22 cellular contexts compared by ENCODE assay signal in the genomic region with DNA sequence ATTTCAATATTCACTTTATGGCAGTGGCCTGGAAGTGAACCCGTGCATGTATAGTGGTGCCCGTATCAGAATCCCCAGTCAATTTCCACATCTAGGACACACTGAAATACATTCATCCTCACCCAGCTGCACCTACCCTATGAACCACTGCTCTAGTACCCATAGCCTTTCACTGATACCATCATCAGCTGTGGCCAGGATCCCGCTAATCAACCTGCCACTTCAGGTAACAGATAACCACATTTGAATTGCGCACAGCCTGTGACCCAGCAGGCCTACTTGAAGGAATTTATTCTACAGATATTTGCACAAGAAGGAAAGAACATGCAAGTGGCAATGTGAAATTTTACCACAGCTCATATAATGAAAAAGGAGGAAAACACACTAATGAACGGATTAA.
DNase-seq lines count a peak whose midpoint lies in the region; ATAC-seq, FAIRE-seq and TF ChIP-seq lines count a peak whose summit lies in the region.
"Had no signal": no experiment of that assay in that cellular context is flagged by ENCODE, and none has a peak within 500 bp of the region (broad histone marks: within the 10 kb centered on the region; RNA-seq: fewer than 3 reads in every experiment).

No MANE protein-coding gene starts in this region.

- no peaks in the 10 kb centered on the region for H3K27me3 ChIP-seq in adrenal gland
- H3K27me3 ChIP-seq in keratinocyte (ENCODE audit: control insufficient read depth, extremely low read depth, insufficient read depth, low read length), result no peaks in the 10 kb centered on the region
- H3K27me3 ChIP-seq in naive thymus-derived CD4-positive, alpha-beta T cell (ENCODE audit: control insufficient read depth in 2 of 2, insufficient read depth in 2 of 2, low read length in 2 of 2), result no peaks in the 10 kb centered on the region
- H3K27me3 ChIP-seq: heart left ventricle, pancreas, tibial artery had no signal

- H2AFZ ChIP-seq in keratinocyte (ENCODE audit: control insufficient read depth, low read length), result no peak overlapping the region

- H3K4me3 Mint-ChIP-seq in naive thymus-derived CD4-positive, alpha-beta T cell, result no peak overlapping the region
- H3K4me3 Mint-ChIP-seq: activated CD4-positive, alpha-beta T cell treated with anti-CD3 and anti-CD28 coated beads, Interleukin-2, amount 10 ng/mL, durations not matched to agents 7 days and 5 days; activated T-helper 1 cell treated with anti-CD3 and anti-CD28 coated beads, Interleukin-12 subunit alpha, Interleukin-12 subunit beta, Interleukin-2, Interleukin-4 antibody, amounts not matched to agents 30 ng/mL and 10 ng/mL and 1 ng/mL, durations not matched to agents 14 hours and 24 hours and 36 hours; central memory CD8-positive, alpha-beta T cell; GM23338; natural killer cell treated with Interleukin-12 subunit alpha and Interleukin-12 subunit beta and Interleukin-15 and Interleukin-18, amount 100 ng/mL, for 72 hours; T-helper 2 cell treated with Interferon-gamma antibody and Interleukin-4, amounts not matched to agents 5 μg/mL and 100 μg/mL, for 36 hours had no signal

- intact Hi-C loops in adrenal gland (cut with DNase I) (no loop called here), left colon (cut with DNase I, micrococcal nuclease) (no loop called here)
- intact Hi-C loops in naive thymus-derived CD4-positive, alpha-beta T cell (cut with micrococcal nuclease), result no loop called here

- H3K9me3 ChIP-seq in adrenal gland (replicated peaks in 1 of 3) (no peaks in the 10 kb centered on the region), keratinocyte (ENCODE audit: control insufficient read depth, low read depth, low read length) (no peaks in the 10 kb centered on the region)
- H3K9me3 ChIP-seq in naive thymus-derived CD4-positive, alpha-beta T cell (ENCODE audit: control insufficient read depth in 2 of 3, low read length in 3 of 3), result no peaks in the 10 kb centered on the region
- H3K9me3 ChIP-seq: pancreas, tibial artery had no signal

- H3K36me3 Mint-ChIP-seq in naive thymus-derived CD4-positive, alpha-beta T cell, result no peaks in the 10 kb centered on the region
- H3K36me3 Mint-ChIP-seq: natural killer cell treated with Interleukin-12 subunit alpha and Interleukin-12 subunit beta and Interleukin-15 and Interleukin-18, amount 100 ng/mL, for 72 hours had no signal

- peak; percentile 20 for DNase-seq in NCI-H226
- no peak for DNase-seq in adrenal gland
- DNase-seq in keratinocyte (ENCODE audit: low read depth, low spot score), result no peak
- no peak for DNase-seq in substantia nigra (lab: John Stamatoyannopoulos, UW)
- DNase-seq in naive thymus-derived CD4-positive, alpha-beta T cell, result no peak
- DNase-seq in NCI-H446 (lab: John Stamatoyannopoulos, UW), result no peak
- no peak for DNase-seq in left colon
- DNase-seq: activated CD4-positive, alpha-beta T cell treated with anti-CD3 and anti-CD28 coated beads, Interleukin-2, amount 10 ng/mL, durations not matched to agents 7 days and 5 days; activated naive CD4-positive, alpha-beta T cell treated with anti-CD3 and anti-CD28 coated beads, Interleukin-2, amount 50 U/mL, for 16 hours; Kasumi-1; NCI-H526; pancreas; stimulated activated naive CD8-positive, alpha-beta T cell treated with anti-CD3 and anti-CD28 coated beads, Interleukin-15, Interleukin-2, amounts not matched to agents 100 U/mL and 50 U/mL, for 24 hours; tibial artery had no signal

- H3K36me3 ChIP-seq in adrenal gland (replicated peaks in 1 of 2), result no peaks in the 10 kb centered on the region
- H3K36me3 ChIP-seq in keratinocyte (ENCODE audit: control insufficient read depth in 2 of 2, extremely low read depth in 1 of 2, insufficient read depth in 2 of 2, low read length in 2 of 2), result no peaks in the 10 kb centered on the region
- no peaks in the 10 kb centered on the region for H3K36me3 ChIP-seq in naive thymus-derived CD4-positive, alpha-beta T cell (ENCODE audit: control insufficient read depth in 2 of 3, insufficient read depth in 3 of 3, low read length in 3 of 3)
- H3K36me3 ChIP-seq: heart left ventricle, pancreas, tibial artery had no signal

- POLR2A ChIA-PET in naive thymus-derived CD4-positive, alpha-beta T cell (lab: Charles Lee), result no interaction called here

- no peak overlapping the region for H3K27ac Mint-ChIP-seq in naive thymus-derived CD4-positive, alpha-beta T cell
- H3K27ac Mint-ChIP-seq: activated CD4-positive, alpha-beta T cell treated with anti-CD3 and anti-CD28 coated beads, Interleukin-2, amount 10 ng/mL, durations not matched to agents 7 days and 5 days; activated T-helper 1 cell treated with anti-CD3 and anti-CD28 coated beads, Interleukin-12 subunit alpha, Interleukin-12 subunit beta, Interleukin-2, Interleukin-4 antibody, amounts not matched to agents 30 ng/mL and 10 ng/mL and 1 ng/mL, durations not matched to agents 14 hours and 24 hours and 36 hours; GM23338; natural killer cell treated with Interleukin-12 subunit alpha and Interleukin-12 subunit beta and Interleukin-15 and Interleukin-18, amount 100 ng/mL, for 72 hours; T-helper 2 cell treated with Interferon-gamma antibody and Interleukin-4, amounts not matched to agents 5 μg/mL and 100 μg/mL, for 36 hours had no signal

- TF ChIP-seq CTCF in adrenal gland (IDR thresholded peaks at IDR 0.05), result no peak
- TF ChIP-seq CTCF in keratinocyte (optimal IDR thresholded peaks at IDR 0.05 in 1 of 3, IDR thresholded peaks at IDR 0.05 in 1 of 3, conservative IDR thresholded peaks at IDR 0.05 in 1 of 3; ENCODE audit: extremely low read depth in 1 of 3, insufficient read depth in 2 of 3, low read length in 3 of 3), result no peak

- no peak for ATAC-seq in naive thymus-derived CD4-positive, alpha-beta T cell
- ATAC-seq in left colon, result no peak
- ATAC-seq: GM23338; natural killer cell treated with Interleukin-12 subunit alpha and Interleukin-12 subunit beta and Interleukin-15 and Interleukin-18, amount 100 ng/mL, for 72 hours; stimulated activated naive CD8-positive, alpha-beta T cell treated with anti-CD3 and anti-CD28 coated beads, Interleukin-15, Interleukin-2, amounts not matched to agents 100 U/mL and 50 U/mL, for 24 hours had no signal

- H3K27ac ChIP-seq in adrenal gland, result peak overlapping the region in 3 of 5 donors; percentile 63 to 87 (median 79)
- H3K27ac ChIP-seq in keratinocyte (ENCODE audit: control insufficient read depth, insufficient read depth, low read length), result peak overlapping the region; percentile 100
- H3K27ac ChIP-seq in substantia nigra (ENCODE audit: low read depth, low read length, poor library complexity, severe bottlenecking), result peak overlapping the region; percentile 2
- no peak overlapping the region for H3K27ac ChIP-seq in naive thymus-derived CD4-positive, alpha-beta T cell (ENCODE audit: low read depth, low read length)
- H3K27ac ChIP-seq: pancreas, tibial artery, VCaP had no signal

- CTCF ChIA-PET in naive thymus-derived CD4-positive, alpha-beta T cell (lab: Charles Lee), result no interaction called here

- no peak for FAIRE-seq in keratinocyte (lab: Jason Lieb, UNC)
- FAIRE-seq: D721Med, pancreas had no signal

- no peaks in the 10 kb centered on the region for H4K20me1 ChIP-seq in keratinocyte (ENCODE audit: control insufficient read depth, extremely low read depth, insufficient read depth, low read length)

- 81 to 92% (median 89%) methylated on average over 5 of the region's 5 CpGs for WGBS in adrenal gland, 4 donors

- H3K9me1 ChIP-seq in keratinocyte (ENCODE audit: control insufficient read depth, extremely low read depth, insufficient read depth, low read length), result no peaks in the 10 kb centered on the region

- H3K9me3 Mint-ChIP-seq in naive thymus-derived CD4-positive, alpha-beta T cell, result peaks cover 0 to 2% (median 0%) of the 10 kb centered on the region in 11 donors
- H3K9me3 Mint-ChIP-seq: activated CD4-positive, alpha-beta T cell treated with anti-CD3 and anti-CD28 coated beads, Interleukin-2, amount 10 ng/mL, durations not matched to agents 7 days and 5 days; activated T-helper 1 cell treated with anti-CD3 and anti-CD28 coated beads, Interleukin-12 subunit alpha, Interleukin-12 subunit beta, Interleukin-2, Interleukin-4 antibody, amounts not matched to agents 30 ng/mL and 10 ng/mL and 1 ng/mL, durations not matched to agents 14 hours and 24 hours and 36 hours; central memory CD8-positive, alpha-beta T cell; GM23338; natural killer cell treated with Interleukin-12 subunit alpha and Interleukin-12 subunit beta and Interleukin-15 and Interleukin-18, amount 100 ng/mL, for 72 hours; T-helper 2 cell treated with Interferon-gamma antibody and Interleukin-4, amounts not matched to agents 5 μg/mL and 100 μg/mL, for 36 hours had no signal

- no peaks in the 10 kb centered on the region for H3K79me2 ChIP-seq in keratinocyte (ENCODE audit: control insufficient read depth, insufficient read depth, low read length)

- H3K4me2 ChIP-seq in keratinocyte (ENCODE audit: control insufficient read depth, extremely low read depth, insufficient read depth, low read depth, low read length), result peak overlapping the region; percentile 91
- H3K4me2 ChIP-seq: GM23338 had no signal

- peaks cover 0 to 3% (median 0%) of the 10 kb centered on the region in 7 donors for H3K4me1 Mint-ChIP-seq in naive thymus-derived CD4-positive, alpha-beta T cell
- H3K4me1 Mint-ChIP-seq: central memory CD8-positive, alpha-beta T cell had no signal

- H3K9ac ChIP-seq in keratinocyte (ENCODE audit: control insufficient read depth, extremely low read depth, insufficient read depth, low read length), result peak overlapping the region; percentile 85

- dilution Hi-C loops in keratinocyte (cut with MboI; ENCODE audit: extremely low pct_ligation_motif_present, low sequenced_read_pairs), result no loop called here

- H3K4me3 ChIP-seq in adrenal gland (no peak overlapping the region), keratinocyte (ENCODE audit: control insufficient read depth in 2 of 3, extremely low read depth in 1 of 3, insufficient read depth in 2 of 3, low read depth in 1 of 3, low read length in 3 of 3) (no peak overlapping the region)
- H3K4me3 ChIP-seq in naive thymus-derived CD4-positive, alpha-beta T cell (ENCODE audit: low read length), result no peak overlapping the region
- H3K4me3 ChIP-seq: GM23338, heart left ventricle, pancreas, tibial artery had no signal

- peaks cover 0 to 29% (median 5%) of the 10 kb centered on the region in 5 donors for H3K27me3 Mint-ChIP-seq in naive thymus-derived CD4-positive, alpha-beta T cell

- H3K4me1 ChIP-seq in adrenal gland (replicated peaks in 1 of 2) (peaks cover 0 to 20% of the 10 kb centered on the region in 2 donors), keratinocyte (ENCODE audit: control insufficient read depth, extremely low read depth, insufficient read depth, low read length) (peaks cover 53% of the 10 kb centered on the region)
- H3K4me1 ChIP-seq in naive thymus-derived CD4-positive, alpha-beta T cell (ENCODE audit: control insufficient read depth in 2 of 2, insufficient read depth in 2 of 2, low read length in 2 of 2), result no peaks in the 10 kb centered on the region
- H3K4me1 ChIP-seq: pancreas had no signal

- no peak for TF ChIP-seq POLR2A in adrenal gland (IDR thresholded peaks at IDR 0.05)
